ENCODE assay signal across 1 cellular context in the genomic region with DNA sequence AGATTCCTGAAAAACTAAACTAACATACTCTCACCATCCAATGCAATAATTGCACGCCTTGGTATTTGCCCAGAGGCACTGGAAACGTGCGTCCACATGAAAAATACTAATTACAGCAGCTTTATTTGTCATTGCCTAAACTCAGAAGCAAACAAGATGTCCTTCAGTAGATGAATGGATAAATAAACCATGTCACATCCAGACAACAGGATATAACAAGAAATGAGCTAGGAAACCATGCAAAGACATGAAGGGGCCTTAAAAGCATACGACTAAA.
TF ChIP-seq lines count a peak whose summit lies in the region.

No MANE protein-coding gene starts in this region.

TF ChIP-seq in IMR-90, 13 proteins besides CTCF, POLR2A, EP300 and RAD21:
- TF ChIP-seq FOS (IDR thresholded peaks at IDR 0.05; ENCODE audit: low read depth, low read length): no peak
- no peak for TF ChIP-seq CEBPB (IDR thresholded peaks at IDR 0.05; ENCODE audit: low read depth, low read length)
